In genomic region chr5:58800410-58800809, GRCh38 we compare ENCODE assay signal across 23 cellular contexts.
"Had no signal": no experiment of that assay in that cellular context is flagged by ENCODE, and none has a peak within 500 bp of the region (broad histone marks: within the 10 kb centered on the region; RNA-seq: fewer than 3 reads in every experiment).

No MANE protein-coding gene starts in this region.

- H3K27ac Mint-ChIP-seq: activated CD4-positive, alpha-beta memory T cell treated with anti-CD3 and anti-CD28 coated beads, Interleukin-2, amount 10 ng/mL, durations not matched to agents 7 days and 5 days; activated CD4-positive, alpha-beta T cell treated with anti-CD3 and anti-CD28 coated beads, Interleukin-2, amount 10 ng/mL, durations not matched to agents 24 days and 14 days; activated naive CD4-positive, alpha-beta T cell treated with anti-CD3 and anti-CD28 coated beads, Interleukin-2, amount 50 U/mL, for 24 hours; activated T-cell treated with anti-CD3 and anti-CD28 coated beads, Interleukin-2, amount 50 U/mL, for 24 hours; natural killer cell treated with Interleukin-12 subunit alpha and Interleukin-12 subunit beta and Interleukin-15 and Interleukin-18, amount 100 ng/mL, for 72 hours had no signal

- ATAC-seq: foreskin keratinocyte; left lung; lower lobe of right lung; natural killer cell treated with Interleukin-12 subunit alpha and Interleukin-12 subunit beta and Interleukin-15 and Interleukin-18, amount 100 ng/mL, for 72 hours; right lobe of liver; stimulated activated naive CD8-positive, alpha-beta T cell treated with anti-CD3 and anti-CD28 coated beads, Interleukin-15, Interleukin-2, amounts not matched to agents 100 U/mL and 50 U/mL, for 24 hours had no signal

- H3K4me3 ChIP-seq: esophagus muscularis mucosa, left lung, lower lobe of right lung, right lobe of liver, testis, transverse colon had no signal

- H3K27ac ChIP-seq: esophagus muscularis mucosa, foreskin keratinocyte, left lung, lower lobe of right lung, right lobe of liver, testis, transverse colon, WERI-Rb-1 had no signal

- H3K36me3 ChIP-seq: esophagus muscularis mucosa, left lung, lower lobe of right lung, right lobe of liver, transverse colon, WERI-Rb-1 had no signal

- H3K4me3 Mint-ChIP-seq: activated CD4-positive, alpha-beta memory T cell treated with anti-CD3 and anti-CD28 coated beads, Interleukin-2, amount 10 ng/mL, durations not matched to agents 7 days and 5 days; activated CD4-positive, alpha-beta T cell treated with anti-CD3 and anti-CD28 coated beads, Interleukin-2, amount 10 ng/mL, durations not matched to agents 24 days and 14 days; activated naive CD4-positive, alpha-beta T cell treated with anti-CD3 and anti-CD28 coated beads, Interleukin-2, amount 50 U/mL, for 24 hours; activated T-cell treated with anti-CD3 and anti-CD28 coated beads, Interleukin-2, amount 50 U/mL, for 24 hours; natural killer cell treated with Interleukin-12 subunit alpha and Interleukin-12 subunit beta and Interleukin-15 and Interleukin-18, amount 100 ng/mL, for 72 hours had no signal

- H3K36me3 Mint-ChIP-seq: activated naive CD4-positive, alpha-beta T cell treated with anti-CD3 and anti-CD28 coated beads, Interleukin-2, amount 50 U/mL, for 24 hours; natural killer cell treated with Interleukin-12 subunit alpha and Interleukin-12 subunit beta and Interleukin-15 and Interleukin-18, amount 100 ng/mL, for 72 hours had no signal

- H3K9me3 Mint-ChIP-seq: activated CD4-positive, alpha-beta memory T cell treated with anti-CD3 and anti-CD28 coated beads, Interleukin-2, amount 10 ng/mL, durations not matched to agents 7 days and 5 days; activated naive CD4-positive, alpha-beta T cell treated with anti-CD3 and anti-CD28 coated beads, Interleukin-2, amount 50 U/mL, for 24 hours; activated T-cell treated with anti-CD3 and anti-CD28 coated beads, Interleukin-2, amount 50 U/mL, for 24 hours; natural killer cell treated with Interleukin-12 subunit alpha and Interleukin-12 subunit beta and Interleukin-15 and Interleukin-18, amount 100 ng/mL, for 72 hours had no signal

- H3K4me1 ChIP-seq: esophagus muscularis mucosa, foreskin keratinocyte, left lung, lower lobe of right lung, right lobe of liver, testis, transverse colon had no signal

- H3K9me3 ChIP-seq: esophagus muscularis mucosa, left lung, lower lobe of right lung, right lobe of liver, testis, transverse colon had no signal

- H3K27me3 ChIP-seq: esophagus muscularis mucosa, left lung, right lobe of liver, testis had no signal

- DNase-seq: activated CD4-positive, alpha-beta memory T cell treated with anti-CD3 and anti-CD28 coated beads, Interleukin-2, amount 10 ng/mL, durations not matched to agents 7 days and 5 days; activated CD4-positive, alpha-beta T cell treated with anti-CD3 and anti-CD28 coated beads, Interleukin-2, amount 10 ng/mL, durations not matched to agents 24 days and 14 days; activated CD4-positive, CD25-positive, alpha-beta regulatory T cell treated with anti-CD3 and anti-CD28 coated beads, Interleukin-2, amount 50 U/mL, for 72 hours; activated CD8-positive, alpha-beta memory T cell treated with anti-CD3 and anti-CD28 coated beads, Interleukin-2, amount 50 U/mL, for 48 hours; activated gamma-delta T cell treated with Interleukin-2 at 50 U/mL for 16 hours; activated T-cell treated with anti-CD3 and anti-CD28 coated beads, Interleukin-2, amount 50 U/mL, for 24 hours; anterior cingulate cortex; dermis blood vessel endothelial cell; effector CD4-positive, alpha-beta T cell; foreskin keratinocyte; lower lobe of right lung; mesenchymal stem cell; posterior cingulate gyrus; right lobe of liver; stimulated activated CD4-positive, alpha-beta T cell treated with anti-CD3 and anti-CD28 coated beads, Interleukin-4, amount 100 ng/mL, for 1 hour; stimulated activated naive CD8-positive, alpha-beta T cell treated with anti-CD3 and anti-CD28 coated beads, Interleukin-15, Interleukin-2, amounts not matched to agents 100 U/mL and 50 U/mL, for 24 hours; testis; transverse colon; WERI-Rb-1 had no signal

- H3K4me1 Mint-ChIP-seq: activated CD4-positive, alpha-beta memory T cell treated with anti-CD3 and anti-CD28 coated beads, Interleukin-2, amount 10 ng/mL, durations not matched to agents 7 days and 5 days; activated CD4-positive, alpha-beta T cell treated with anti-CD3 and anti-CD28 coated beads, Interleukin-2, amount 10 ng/mL, durations not matched to agents 24 days and 14 days; activated naive CD4-positive, alpha-beta T cell treated with anti-CD3 and anti-CD28 coated beads, Interleukin-2, amount 50 U/mL, for 24 hours had no signal

- H3K27me3 Mint-ChIP-seq: activated naive CD4-positive, alpha-beta T cell treated with anti-CD3 and anti-CD28 coated beads, Interleukin-2, amount 50 U/mL, for 24 hours had no signal
